Comparison of ENCODE assay signal across 10 cellular contexts in the genomic region with DNA sequence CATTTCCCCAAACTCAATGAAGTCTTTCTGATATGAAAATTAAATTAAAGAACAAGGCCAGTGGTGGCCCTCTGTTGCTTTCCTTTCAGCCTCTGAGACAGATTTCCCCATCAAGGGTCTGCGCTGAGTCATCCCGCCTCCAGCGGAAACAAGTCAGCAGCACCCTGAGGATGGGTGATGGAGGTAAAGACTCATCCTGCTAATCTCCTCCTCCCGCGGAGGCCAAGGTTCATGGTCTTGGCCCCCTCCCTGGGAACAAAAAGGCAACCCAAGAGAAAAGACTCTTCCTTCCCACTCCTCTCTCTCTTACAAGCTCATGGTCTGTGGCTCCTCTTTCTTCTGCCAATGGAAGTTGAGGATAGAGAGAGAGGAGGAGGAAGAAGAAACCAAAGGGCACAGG. TPM values are rescaled to one million over a fixed set of nuclear protein-coding genes. Genes with fewer than 3 reads are reported as not detected.
DNase-seq lines count a peak whose midpoint lies in the region; ATAC-seq, FAIRE-seq and TF ChIP-seq lines count a peak whose summit lies in the region.
"Had no signal": no experiment of that assay in that cellular context is flagged by ENCODE, and none has a peak within 500 bp of the region (broad histone marks: within the 10 kb centered on the region; RNA-seq: fewer than 3 reads in every experiment).

No MANE protein-coding gene starts in this region.

- H3K4me1 Mint-ChIP-seq in activated CD4-positive, alpha-beta T cell treated with anti-CD3 and anti-CD28 coated beads for 36 hours: peaks cover 55% of the 10 kb centered on the region

- BruUV-seq in K562 (replicated peaks; lab: Mats Ljungman, UMichigan): no TSS peak

- H2AFZ ChIP-seq in K562 (ENCODE audit: low read depth, low read length): 0 out of 2 replicates have a peak overlapping the region, but pooled peaks have one; percentile 11

- no peak overlapping the region for H3K4me3 ChIP-seq in K562
- H3K4me3 ChIP-seq in coronary artery: no peak overlapping the region

- in situ Hi-C loops in K562 (cut with MboI) (loop anchor here (5.0 to 25.0 kb wide), 3 partner anchors 170 to 955 kb away; a partner anchor contains a TSS), G401 (cut with HindIII; ENCODE audit: low sequenced_read_pairs) (no loop called here)

- peaks cover 9 to 36% of the 10 kb centered on the region in 2 experiments; a peak in 4 of 5 replicates for H3K4me1 ChIP-seq in K562 (replicated peaks in 1 of 2; ENCODE audit: control insufficient read depth in 2 of 2, insufficient read depth in 2 of 2, low read length in 2 of 2)

- no peaks in the 10 kb centered on the region for H3K27me3 ChIP-seq in K562 (ENCODE audit: control insufficient read depth in 2 of 2, insufficient read depth in 2 of 2, low read length in 2 of 2)

- H3K27ac ChIP-seq in K562 (ENCODE audit: extremely low read depth, low read depth, low read length) (no peak overlapping the region; the same call in 2 of the 3 replicates), coronary artery (no peak overlapping the region)

- POLR2A ChIA-PET in activated CD4-positive, alpha-beta T cell treated with anti-CD3 and anti-CD28 coated beads for 36 hours (lab: Charles Lee): interaction anchor here (0.9 to 1.6 kb wide), 7 partner anchors 9 to 419 kb away, joined by 3 to 7 read pairs (median 4); a partner anchor contains a TSS
- POLR2A ChIA-PET in K562 (lab: Yijun Ruan, JAX): interaction anchor here (1.1 to 1.6 kb wide), 2 partner anchors 9 to 12 kb away, joined by 3 to 8 read pairs; a partner anchor contains a TSS

- TF ChIP-seq RAD21 in K562 (CRISPR knock-in tag; conservative IDR thresholded peaks at IDR 0.05 in 1 of 2, IDR thresholded peaks at IDR 0.05 in 1 of 2): no peak

- peak overlapping the region; percentile 32 for H3K4me3 Mint-ChIP-seq in activated CD4-positive, alpha-beta T cell treated with anti-CD3 and anti-CD28 coated beads for 36 hours

- no peak for TF ChIP-seq POLR2A in K562 (conservative IDR thresholded peaks at IDR 0.05)

- no peak for TF ChIP-seq CTCF in K562 (IDR thresholded peaks at IDR 0.05 in 2 of 3, conservative IDR thresholded peaks at IDR 0.05 in 1 of 3; ENCODE audit: insufficient read depth in 2 of 3, low read depth in 1 of 3, low read length in 3 of 3)
- TF ChIP-seq CTCF in coronary artery (IDR thresholded peaks at IDR 0.05): no peak

- H3K9me1 ChIP-seq in K562 (ENCODE audit: control insufficient read depth, insufficient read depth, low read length): peaks cover 3% of the 10 kb centered on the region

- CTCF ChIA-PET in activated CD4-positive, alpha-beta T cell treated with anti-CD3 and anti-CD28 coated beads for 36 hours (lab: Charles Lee): interaction anchor here (0.8 to 3.3 kb wide), 7 partner anchors 8 to 308 kb away, joined by 3 to 21 read pairs (median 3); a partner anchor contains a TSS
- CTCF ChIA-PET in K562 (lab: Yijun Ruan, JAX; ENCODE audit: low intra/inter-chr PET ratio): no interaction called here

- H3K27ac Mint-ChIP-seq in activated CD4-positive, alpha-beta T cell treated with anti-CD3 and anti-CD28 coated beads for 36 hours: peak overlapping the region; percentile 87

- DNase-seq in ELR (ENCODE audit: low read depth) (peak; percentile 41), K562 (ENCODE audit: extremely low read depth in 1 of 4, low spot score in 3 of 4) (peak; percentile 23 to 75 (median 50)), G401 (ENCODE audit: low spot score) (no peak), NCI-H146 (lab: John Stamatoyannopoulos, UW) (no peak), coronary artery (ENCODE audit: low spot score) (no peak)
- peak; percentile 89 for DNase-seq in activated CD4-positive, alpha-beta T cell treated with anti-CD3 and anti-CD28 coated beads for 36 hours
- peak; percentile 72 to 83 for DNase-seq in stimulated activated CD4-positive, alpha-beta T cell treated with anti-CD3 and anti-CD28 coated beads, Interleukin-2, amount 100 ng/mL, for 24 hours
- DNase-seq: NCI-H510A treated with DMSO at 0.1 percent for 48 hours had no signal

- no peaks in the 10 kb centered on the region for H3K27me3 Mint-ChIP-seq in activated CD4-positive, alpha-beta T cell treated with anti-CD3 and anti-CD28 coated beads for 36 hours

- no peaks in the 10 kb centered on the region for H3K36me3 Mint-ChIP-seq in activated CD4-positive, alpha-beta T cell treated with anti-CD3 and anti-CD28 coated beads for 36 hours (ENCODE audit: low read depth)

- H3K9me3 Mint-ChIP-seq in activated CD4-positive, alpha-beta T cell treated with anti-CD3 and anti-CD28 coated beads for 36 hours (ENCODE audit: low read depth): no peaks in the 10 kb centered on the region

- H3K4me2 ChIP-seq in K562 (ENCODE audit: insufficient read depth, low read length): no peak overlapping the region; the same call in 1 of the 2 replicates

- peak; percentile 90 for FAIRE-seq in K562 (lab: Jason Lieb, UNC)
- FAIRE-seq: bronchial epithelial cell had no signal

- H3K36me3 ChIP-seq in K562 (ENCODE audit: control insufficient read depth, insufficient read depth, low read length): no peaks in the 10 kb centered on the region

- no peak overlapping the region for H3K9ac ChIP-seq in K562 (ENCODE audit: insufficient read depth in 1 of 2, low read depth in 2 of 2, low read length in 2 of 2)

- 17% methylated on average over 4 of the region's 5 CpGs for WGBS in K562 (ENCODE audit: insufficient coverage, low coverage, missing lambda C conversion rate)

- intact Hi-C loops in activated CD4-positive, alpha-beta T cell treated with anti-CD3 and anti-CD28 coated beads for 36 hours (cut with DNase I, micrococcal nuclease): loop anchor here (1.0 to 5.0 kb wide), 5 partner anchors 9 to 950 kb away; a partner anchor contains a TSS
- intact Hi-C loops in K562 (cut with micrococcal nuclease): loop anchor here (10.0 kb wide), 1 partner anchor 543 kb away; a partner anchor contains a TSS

- H3K9me3 ChIP-seq in K562 (replicated peaks; ENCODE audit: control insufficient read depth, insufficient read depth, low read depth, low read length): no peaks in the 10 kb centered on the region

- TF ChIP-seq EP300 in K562 (IDR thresholded peaks at IDR 0.05; ENCODE audit: low read length): no peak; the same call in 1 of the 2 replicates

- no peaks in the 10 kb centered on the region for H4K20me1 ChIP-seq in K562 (replicated peaks; ENCODE audit: control insufficient read depth, insufficient read depth, low read length)

- H3K79me2 ChIP-seq in K562 (ENCODE audit: control insufficient read depth, insufficient read depth, low read length): no peaks in the 10 kb centered on the region

- peak; percentile 63 for ATAC-seq in activated CD4-positive, alpha-beta T cell treated with anti-CD3 and anti-CD28 coated beads for 36 hours
- ATAC-seq in K562: peak; percentile 71
- ATAC-seq in HG02884 (IDR thresholded peaks at IDR 0.05; ENCODE audit: unreplicated experiment): no peak

TF ChIP-seq in K562, 482 proteins besides CTCF, POLR2A, EP300 and RAD21 (continues in another document):
- no peak for TF ChIP-seq GATAD2A (IDR thresholded peaks at IDR 0.05)
- peak; percentile 70 for TF ChIP-seq C11orf30 (IDR thresholded peaks at IDR 0.05; ENCODE audit: low read depth)
- no peak for TF ChIP-seq CHD4 (IDR thresholded peaks at IDR 0.05; ENCODE audit: insufficient read depth, insufficient replicate concordance, low read depth, low read length, poor library complexity, severe bottlenecking)
- no peak for TF ChIP-seq NR2C2 (CRISPR knock-in tag; IDR thresholded peaks at IDR 0.05)
- peak; percentile 80 for TF ChIP-seq NR2C2 (tag; IDR thresholded peaks at IDR 0.05)

RNA-seq across cellular contexts. Expression of a gene that starts 9.0 kb away (rescaled TPM):
- 10 to 100 TPM; 35.7 to 54.9 TPM for total RNA-seq in activated CD4-positive, alpha-beta T cell treated with anti-CD3 and anti-CD28 coated beads for 36 hours
- total RNA-seq in K562 (2011; cell fraction: chromatin; rRNA removed; ENCODE audit: low replicate concordance): 92.6 and 162 TPM in 2 replicates
- total RNA-seq in K562 (2011; cell fraction: nucleolus; rRNA removed): 62.4 and 76.5 TPM in 2 replicates
- 94.4 and 145 TPM in 2 replicates for total RNA-seq in K562 (2011; cell fraction: nucleoplasm; rRNA removed)
- total RNA-seq in K562 (2014; rRNA removed) (16.8 and 17.8 TPM in 2 replicates), K562 (2014; rRNA removed; fragmentation: Illumina TruSeq; extraction: Trizol) (18.1 TPM in 2 replicates), K562 (2015; rRNA removed; fragmentation: Illumina TruSeq; extraction: Trizol) (13.5 and 17.9 TPM in 2 replicates), K562 (2021) (38.3 and 39.4 TPM in 2 replicates)
- polyA plus RNA-seq in K562 (2011; rRNA removed) (54.0 and 65.1 TPM in 2 replicates), K562 (2014; fragmentation: Illumina TruSeq; extraction: Trizol) (44.2 and 48.6 TPM in 2 replicates), K562 (2014; fragmentation: Nextera tagmentation; extraction: Ambion mirVana) (10 to 100 TPM; 23.5 to 47.8 TPM), K562 (2014; rRNA removed) (31.5 and 32.3 TPM in 2 replicates)
- polyA plus RNA-seq in K562 (2011; cell fraction: cytosol; rRNA removed): 66.1 and 80.6 TPM in 2 replicates
- polyA plus RNA-seq in K562 (2011; cell fraction: nucleus; rRNA removed): 95.4 and 136 TPM in 2 replicates
- polyA plus RNA-seq in K562 (2012): 33.4 and 35.1 TPM in 2 replicates
- polyA minus RNA-seq in K562 (2011; rRNA and poly(A)+ RNA removed): 101 and 113 TPM in 2 replicates
- polyA minus RNA-seq in K562 (2011; cell fraction: cytosol; rRNA and poly(A)+ RNA removed): 32.8 and 40.6 TPM in 2 replicates
- 46.2 and 65.6 TPM in 2 replicates for polyA minus RNA-seq in K562 (2011; cell fraction: nucleus; rRNA and poly(A)+ RNA removed)
- total RNA-seq in G401 (2014; rRNA removed; shearing (Covaris generic)): 16.6 and 49.1 TPM in 2 replicates

RNA-seq across cellular contexts. Expression of a gene that starts 23.4 kb away (rescaled TPM):
- total RNA-seq in activated CD4-positive, alpha-beta T cell treated with anti-CD3 and anti-CD28 coated beads for 36 hours: 10 to 100 TPM; 12.8 to 12.9 TPM
- 6.8 and 12.9 TPM in 2 replicates for total RNA-seq in K562 (2011; cell fraction: chromatin; rRNA removed; ENCODE audit: low replicate concordance)
- 14.5 and 16.8 TPM in 2 replicates for total RNA-seq in K562 (2011; cell fraction: nucleolus; rRNA removed)
- total RNA-seq in K562 (2011; cell fraction: nucleoplasm; rRNA removed): 6.6 and 10.8 TPM in 2 replicates
- total RNA-seq in K562 (2014; rRNA removed) (17.6 and 18.0 TPM in 2 replicates), K562 (2014; rRNA removed; fragmentation: Illumina TruSeq; extraction: Trizol) (7.8 and 9.2 TPM in 2 replicates), K562 (2015; rRNA removed; fragmentation: Illumina TruSeq; extraction: Trizol) (11.5 and 12.7 TPM in 2 replicates), K562 (2021) (14.3 and 15.7 TPM in 2 replicates)
- polyA plus RNA-seq in K562 (2011; rRNA removed) (4.6 and 5.8 TPM in 2 replicates), K562 (2014; fragmentation: Illumina TruSeq; extraction: Trizol) (8.0 and 8.2 TPM in 2 replicates), K562 (2014; fragmentation: Nextera tagmentation; extraction: Ambion mirVana) (1 to 10 TPM; 1.9 to 2.6 TPM), K562 (2014; rRNA removed) (12.4 and 13.8 TPM in 2 replicates)
- polyA plus RNA-seq in K562 (2011; cell fraction: cytosol; rRNA removed): 5.6 and 18.2 TPM in 2 replicates
- 4.1 and 6.5 TPM in 2 replicates for polyA plus RNA-seq in K562 (2011; cell fraction: nucleus; rRNA removed)
- 5.3 and 9.7 TPM in 2 replicates for polyA plus RNA-seq in K562 (2012)
- 5.7 and 7.6 TPM in 2 replicates for polyA minus RNA-seq in K562 (2011; rRNA and poly(A)+ RNA removed)
- 8.2 and 10.1 TPM in 2 replicates for polyA minus RNA-seq in K562 (2011; cell fraction: cytosol; rRNA and poly(A)+ RNA removed)
- 7.8 and 10.0 TPM in 2 replicates for polyA minus RNA-seq in K562 (2011; cell fraction: nucleus; rRNA and poly(A)+ RNA removed)
- total RNA-seq in G401 (2014; rRNA removed; shearing (Covaris generic)): 0.07 and 0.31 TPM in 2 replicates

Comparison
In these comparisons a context has a peak if more than half of its experiments do, and no peak if none do; other contexts are left out.
1. DNase-seq: peak in ELR (single experiment), activated CD4-positive, alpha-beta T cell treated with anti-CD3 and anti-CD28 coated beads for 36 hours (single experiment), K562 (4 of 4) and stimulated activated CD4-positive, alpha-beta T cell treated with anti-CD3 and anti-CD28 coated beads, Interleukin-2, amount 100 ng/mL, for 24 hours (2 of 2); none in G401 (single experiment), NCI-H146 (single experiment) and coronary artery (single experiment).